8 cellular contexts compared by ENCODE assay signal in the genomic region with DNA sequence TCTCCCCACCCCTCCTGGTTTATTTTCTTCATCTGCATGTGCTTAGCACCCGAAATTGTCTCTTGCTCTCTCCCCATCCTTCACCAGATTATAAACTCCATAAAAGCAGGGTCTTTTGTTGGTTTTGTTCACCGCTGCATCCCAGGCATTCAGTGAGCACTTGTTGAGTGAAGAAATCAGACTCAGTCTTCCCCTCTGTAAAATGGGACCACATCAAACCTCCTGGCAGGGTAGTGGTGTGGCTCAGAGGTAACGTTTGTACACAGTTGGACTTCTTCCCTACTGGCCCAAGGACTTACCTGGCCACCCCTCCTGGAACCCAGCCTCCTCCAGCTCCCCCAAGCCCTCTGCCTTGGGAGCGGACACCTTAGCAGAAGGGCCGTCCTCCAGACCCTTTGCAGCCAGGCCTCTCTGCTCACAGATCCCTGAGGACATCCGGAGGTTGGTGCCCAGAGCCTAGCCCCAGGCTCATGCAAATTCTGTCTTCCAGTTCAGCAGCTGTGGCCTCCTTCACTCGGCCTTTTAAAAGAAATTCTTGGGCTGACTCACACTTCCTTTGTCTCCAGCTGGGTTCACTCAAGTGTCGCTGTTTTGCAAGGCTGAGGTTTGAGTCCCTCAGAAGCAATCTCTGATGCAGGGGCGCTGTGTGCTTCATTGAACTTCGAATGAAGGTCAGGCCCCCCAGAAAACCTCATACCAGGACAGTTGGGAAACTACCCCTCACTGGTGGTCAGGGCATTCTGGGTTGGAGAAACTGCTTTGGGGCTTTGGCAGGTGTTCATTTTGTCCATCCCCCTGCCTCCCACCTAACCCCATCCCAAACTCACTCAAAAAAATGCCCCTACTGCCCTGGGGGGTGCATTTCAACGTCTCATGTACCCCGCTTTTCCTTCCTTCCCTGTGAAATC.
DNase-seq lines count a peak whose midpoint lies in the region; ATAC-seq and FAIRE-seq lines count a peak whose summit lies in the region.

No MANE protein-coding gene starts in this region.

- peak overlapping the region; percentile 68 for H3K4me3 Mint-ChIP-seq in activated naive CD8-positive, alpha-beta T cell treated with anti-CD3 and anti-CD28 coated beads, Interleukin-2, amount 50 U/mL, for 24 hours

- H3K36me3 Mint-ChIP-seq in activated naive CD8-positive, alpha-beta T cell treated with anti-CD3 and anti-CD28 coated beads, Interleukin-2, amount 50 U/mL, for 24 hours (ENCODE audit: low read depth), result no peaks in the 10 kb centered on the region

- H4K20me1 ChIP-seq in BLaER1 treated with 17β-estradiol and CSF1 and Interleukin-3, amounts not matched to agents 10 nM and 100 nM, result no peaks in the 10 kb centered on the region

- H3K9ac ChIP-seq in BLaER1 treated with 17β-estradiol and CSF1 and Interleukin-3, amounts not matched to agents 10 nM and 100 nM, result peak overlapping the region in 10 of 11 experiments; percentile 17 to 88 (median 75); a peak in 19 of 22 replicates

- H3K9me3 Mint-ChIP-seq in activated naive CD8-positive, alpha-beta T cell treated with anti-CD3 and anti-CD28 coated beads, Interleukin-2, amount 50 U/mL, for 24 hours, result no peaks in the 10 kb centered on the region

- peak; percentile 98 for FAIRE-seq in GM19239 (lab: Jason Lieb, UNC)

- peak overlapping the region in 10 of 11 experiments; percentile 53 to 99 (median 92); a peak in 21 of 22 replicates for H3K27ac ChIP-seq in BLaER1 treated with 17β-estradiol and CSF1 and Interleukin-3, amounts not matched to agents 10 nM and 100 nM
- H3K27ac ChIP-seq in iPS DF 6.9 (ENCODE audit: low read length), result peak overlapping the region; percentile 89

- no CpG with 5 or more reads among the region's 12 CpGs for WGBS in iPS DF 6.9 (ENCODE audit: insufficient coverage, insufficient read length)

- no peaks in the 10 kb centered on the region for H3K27me3 ChIP-seq in BLaER1 treated with 17β-estradiol and CSF1 and Interleukin-3, amounts not matched to agents 10 nM and 100 nM
- no peaks in the 10 kb centered on the region for H3K27me3 ChIP-seq in iPS DF 6.9 (ENCODE audit: control insufficient read depth, insufficient read depth, low read length)

- ATAC-seq in HG03175 (IDR thresholded peaks at IDR 0.05; ENCODE audit: unreplicated experiment), result peak; percentile 78
- peak; percentile 87 for ATAC-seq in activated naive CD8-positive, alpha-beta T cell treated with anti-CD3 and anti-CD28 coated beads, Interleukin-2, amount 50 U/mL, for 24 hours

- H3K9me3 ChIP-seq in BLaER1 treated with 17β-estradiol and CSF1 and Interleukin-3, amounts not matched to agents 10 nM and 100 nM (replicated peaks in 1 of 11), result peaks cover 0 to 4% (median 0%) of the 10 kb centered on the region in 11 experiments; a peak in 1 of 22 replicates
- H3K9me3 ChIP-seq in iPS DF 6.9 (ENCODE audit: control insufficient read depth, insufficient read depth, low read length), result no peaks in the 10 kb centered on the region

- peak overlapping the region; percentile 77 to 94 (median 90) for H3K4me2 ChIP-seq in BLaER1 treated with 17β-estradiol and CSF1 and Interleukin-3, amounts not matched to agents 10 nM and 100 nM

- peaks cover 55 to 87% (median 78%) of the 10 kb centered on the region in 10 experiments for H3K4me1 ChIP-seq in BLaER1 treated with 17β-estradiol and CSF1 and Interleukin-3, amounts not matched to agents 10 nM and 100 nM
- peaks cover 10% of the 10 kb centered on the region for H3K4me1 ChIP-seq in iPS DF 6.9 (ENCODE audit: control insufficient read depth, insufficient read depth, low read length)

- H3K36me3 ChIP-seq in BLaER1 treated with 17β-estradiol and CSF1 and Interleukin-3, amounts not matched to agents 10 nM and 100 nM, result no peaks in the 10 kb centered on the region
- no peaks in the 10 kb centered on the region for H3K36me3 ChIP-seq in iPS DF 6.9 (ENCODE audit: control insufficient read depth, insufficient read depth, low read length)

- peaks cover 57% of the 10 kb centered on the region for H3K4me1 Mint-ChIP-seq in activated naive CD8-positive, alpha-beta T cell treated with anti-CD3 and anti-CD28 coated beads, Interleukin-2, amount 50 U/mL, for 24 hours

- peak; percentile 85 for DNase-seq in GM19239 (ENCODE audit: insufficient read length, low spot score)
- DNase-seq in SIG-M5 (lab: John Stamatoyannopoulos, UW), result peak; percentile 50
- peak; percentile 61 for DNase-seq in activated naive CD8-positive, alpha-beta T cell treated with anti-CD3 and anti-CD28 coated beads, Interleukin-2, amount 50 U/mL, for 24 hours
- peak; percentile 97 for DNase-seq in iPS DF 6.9 (ENCODE audit: low read depth, low spot score)
- DNase-seq in stimulated activated CD4-positive, alpha-beta T cell treated with anti-CD3 and anti-CD28 coated beads, Interleukin-15, amount 100 ng/mL, for 48 hours (ENCODE audit: low read depth in 2 of 2), result peak; percentile 30 to 45
- no peak for DNase-seq in NCI-H510A treated with DMSO at 0.1 percent for 48 hours (lab: John Stamatoyannopoulos, UW)

- H3K27ac Mint-ChIP-seq in activated naive CD8-positive, alpha-beta T cell treated with anti-CD3 and anti-CD28 coated beads, Interleukin-2, amount 50 U/mL, for 24 hours, result peak overlapping the region; percentile 70

- H3K4me3 ChIP-seq in BLaER1 treated with 17β-estradiol and CSF1 and Interleukin-3, amounts not matched to agents 10 nM and 100 nM, result peak overlapping the region in 8 of 10 experiments; percentile 1 to 55 (median 46); a peak in 15 of 20 replicates
- H3K4me3 ChIP-seq in iPS DF 6.9 (ENCODE audit: low read length), result no peak overlapping the region

- no peaks in the 10 kb centered on the region for H3K27me3 Mint-ChIP-seq in activated naive CD8-positive, alpha-beta T cell treated with anti-CD3 and anti-CD28 coated beads, Interleukin-2, amount 50 U/mL, for 24 hours
